ENCODE assay signal across 1 cellular context in genomic region chr9:136133191-136133958, GRCh38.
TF ChIP-seq lines count a peak whose summit lies in the region.

No MANE protein-coding gene starts in this region.

TF ChIP-seq in HEK293, 187 proteins besides CTCF, POLR2A, EP300 and RAD21 (continued from another document and continues in another):
- peak; percentile 95 for TF ChIP-seq ZNF777 (tag by site-specific recombination; IDR thresholded peaks at IDR 0.05; ENCODE audit: borderline replicate concordance)
- TF ChIP-seq ZNF585B (tag by site-specific recombination; IDR thresholded peaks at IDR 0.05), result no peak
- TF ChIP-seq ZBTB1 (tag by site-specific recombination; IDR thresholded peaks at IDR 0.05), result no peak
- no peak for TF ChIP-seq ZNF776 (tag by site-specific recombination; IDR thresholded peaks at IDR 0.05; ENCODE audit: borderline replicate concordance)
- TF ChIP-seq ZNF600 (tag by site-specific recombination; IDR thresholded peaks at IDR 0.05), result no peak
- TF ChIP-seq, protein P1, sequence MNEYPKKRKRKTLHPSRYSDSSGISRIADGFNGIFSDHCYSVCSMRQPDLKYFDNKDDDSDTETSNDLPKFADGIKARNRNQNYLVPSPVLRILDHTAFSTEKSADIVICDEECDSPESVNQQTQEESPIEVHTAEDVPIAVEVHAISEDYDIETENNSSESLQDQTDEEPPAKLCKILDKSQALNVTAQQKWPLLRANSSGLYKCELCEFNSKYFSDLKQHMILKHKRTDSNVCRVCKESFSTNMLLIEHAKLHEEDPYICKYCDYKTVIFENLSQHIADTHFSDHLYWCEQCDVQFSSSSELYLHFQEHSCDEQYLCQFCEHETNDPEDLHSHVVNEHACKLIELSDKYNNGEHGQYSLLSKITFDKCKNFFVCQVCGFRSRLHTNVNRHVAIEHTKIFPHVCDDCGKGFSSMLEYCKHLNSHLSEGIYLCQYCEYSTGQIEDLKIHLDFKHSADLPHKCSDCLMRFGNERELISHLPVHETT (tag by site-specific recombination; IDR thresholded peaks at IDR 0.05), result no peak
- TF ChIP-seq, protein P2, sequence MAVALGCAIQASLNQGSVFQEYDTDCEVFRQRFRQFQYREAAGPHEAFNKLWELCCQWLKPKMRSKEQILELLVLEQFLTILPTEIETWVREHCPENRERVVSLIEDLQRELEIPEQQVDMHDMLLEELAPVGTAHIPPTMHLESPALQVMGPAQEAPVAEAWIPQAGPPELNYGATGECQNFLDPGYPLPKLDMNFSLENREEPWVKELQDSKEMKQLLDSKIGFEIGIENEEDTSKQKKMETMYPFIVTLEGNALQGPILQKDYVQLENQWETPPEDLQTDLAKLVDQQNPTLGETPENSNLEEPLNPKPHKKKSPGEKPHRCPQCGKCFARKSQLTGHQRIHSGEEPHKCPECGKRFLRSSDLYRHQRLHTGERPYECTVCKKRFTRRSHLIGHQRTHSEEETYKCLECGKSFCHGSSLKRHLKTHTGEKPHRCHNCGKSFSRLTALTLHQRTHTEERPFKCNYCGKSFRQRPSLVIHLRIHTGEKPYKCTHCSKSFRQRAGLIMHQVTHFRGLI (tag by site-specific recombination; IDR thresholded peaks at IDR 0.05), result no peak
- peak; percentile 48; the same call in 1 of the 2 replicates for TF ChIP-seq ZBTB20 (tag by site-specific recombination; IDR thresholded peaks at IDR 0.05)
- no peak for TF ChIP-seq ZFP69B (tag by site-specific recombination; IDR thresholded peaks at IDR 0.05)
- TF ChIP-seq, protein P3, sequence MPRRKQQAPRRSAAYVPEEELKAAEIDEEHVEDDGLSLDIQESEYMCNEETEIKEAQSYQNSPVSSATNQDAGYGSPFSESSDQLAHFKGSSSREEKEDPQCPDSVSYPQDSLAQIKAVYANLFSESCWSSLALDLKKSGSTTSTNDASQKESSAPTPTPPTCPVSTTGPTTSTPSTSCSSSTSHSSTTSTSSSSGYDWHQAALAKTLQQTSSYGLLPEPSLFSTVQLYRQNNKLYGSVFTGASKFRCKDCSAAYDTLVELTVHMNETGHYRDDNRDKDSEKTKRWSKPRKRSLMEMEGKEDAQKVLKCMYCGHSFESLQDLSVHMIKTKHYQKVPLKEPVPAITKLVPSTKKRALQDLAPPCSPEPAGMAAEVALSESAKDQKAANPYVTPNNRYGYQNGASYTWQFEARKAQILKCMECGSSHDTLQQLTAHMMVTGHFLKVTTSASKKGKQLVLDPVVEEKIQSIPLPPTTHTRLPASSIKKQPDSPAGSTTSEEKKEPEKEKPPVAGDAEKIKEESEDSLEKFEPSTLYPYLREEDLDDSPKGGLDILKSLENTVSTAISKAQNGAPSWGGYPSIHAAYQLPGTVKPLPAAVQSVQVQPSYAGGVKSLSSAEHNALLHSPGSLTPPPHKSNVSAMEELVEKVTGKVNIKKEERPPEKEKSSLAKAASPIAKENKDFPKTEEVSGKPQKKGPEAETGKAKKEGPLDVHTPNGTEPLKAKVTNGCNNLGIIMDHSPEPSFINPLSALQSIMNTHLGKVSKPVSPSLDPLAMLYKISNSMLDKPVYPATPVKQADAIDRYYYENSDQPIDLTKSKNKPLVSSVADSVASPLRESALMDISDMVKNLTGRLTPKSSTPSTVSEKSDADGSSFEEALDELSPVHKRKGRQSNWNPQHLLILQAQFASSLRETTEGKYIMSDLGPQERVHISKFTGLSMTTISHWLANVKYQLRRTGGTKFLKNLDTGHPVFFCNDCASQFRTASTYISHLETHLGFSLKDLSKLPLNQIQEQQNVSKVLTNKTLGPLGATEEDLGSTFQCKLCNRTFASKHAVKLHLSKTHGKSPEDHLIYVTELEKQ (tag by site-specific recombination; IDR thresholded peaks at IDR 0.05; ENCODE audit: borderline replicate concordance), result no peak
- no peak for TF ChIP-seq ZNF514 (tag by site-specific recombination; IDR thresholded peaks at IDR 0.05)
- no peak for TF ChIP-seq ZNF23 (tag by site-specific recombination; IDR thresholded peaks at IDR 0.05; ENCODE audit: borderline replicate concordance)
- TF ChIP-seq EGR2 (tag by site-specific recombination; IDR thresholded peaks at IDR 0.05; ENCODE audit: low read depth), result 0 out of 2 replicates have a peak, but pooled peaks have one; percentile 41
- TF ChIP-seq INSM2 (tag by site-specific recombination; IDR thresholded peaks at IDR 0.05), result no peak
- TF ChIP-seq ZEB2 (tag by site-specific recombination; IDR thresholded peaks at IDR 0.05), result no peak
- TF ChIP-seq ZNF629 (tag by site-specific recombination; IDR thresholded peaks at IDR 0.05), result no peak
- TF ChIP-seq, protein P4, sequence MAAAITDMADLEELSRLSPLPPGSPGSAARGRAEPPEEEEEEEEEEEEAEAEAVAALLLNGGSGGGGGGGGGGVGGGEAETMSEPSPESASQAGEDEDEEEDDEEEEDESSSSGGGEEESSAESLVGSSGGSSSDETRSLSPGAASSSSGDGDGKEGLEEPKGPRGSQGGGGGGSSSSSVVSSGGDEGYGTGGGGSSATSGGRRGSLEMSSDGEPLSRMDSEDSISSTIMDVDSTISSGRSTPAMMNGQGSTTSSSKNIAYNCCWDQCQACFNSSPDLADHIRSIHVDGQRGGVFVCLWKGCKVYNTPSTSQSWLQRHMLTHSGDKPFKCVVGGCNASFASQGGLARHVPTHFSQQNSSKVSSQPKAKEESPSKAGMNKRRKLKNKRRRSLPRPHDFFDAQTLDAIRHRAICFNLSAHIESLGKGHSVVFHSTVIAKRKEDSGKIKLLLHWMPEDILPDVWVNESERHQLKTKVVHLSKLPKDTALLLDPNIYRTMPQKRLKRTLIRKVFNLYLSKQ (tag by site-specific recombination; IDR thresholded peaks at IDR 0.05; ENCODE audit: borderline replicate concordance), result no peak
- peak; percentile 74 for TF ChIP-seq KLF1 (tag by site-specific recombination; IDR thresholded peaks at IDR 0.05)
- TF ChIP-seq ZNF138 (tag by site-specific recombination; IDR thresholded peaks at IDR 0.05; ENCODE audit: borderline replicate concordance), result no peak
- TF ChIP-seq ZNF473 (tag by site-specific recombination; IDR thresholded peaks at IDR 0.05), result no peak
- 0 out of 2 replicates have a peak, but pooled peaks have one; percentile 29 for TF ChIP-seq ZNF785 (tag by site-specific recombination; IDR thresholded peaks at IDR 0.05)
- 0 out of 2 replicates have a peak, but pooled peaks have one; percentile 20 for TF ChIP-seq BCL11B (tag by site-specific recombination; IDR thresholded peaks at IDR 0.05; ENCODE audit: low read depth)
- TF ChIP-seq BCL6B (tag by site-specific recombination; IDR thresholded peaks at IDR 0.05), result no peak
- TF ChIP-seq, protein P5, sequence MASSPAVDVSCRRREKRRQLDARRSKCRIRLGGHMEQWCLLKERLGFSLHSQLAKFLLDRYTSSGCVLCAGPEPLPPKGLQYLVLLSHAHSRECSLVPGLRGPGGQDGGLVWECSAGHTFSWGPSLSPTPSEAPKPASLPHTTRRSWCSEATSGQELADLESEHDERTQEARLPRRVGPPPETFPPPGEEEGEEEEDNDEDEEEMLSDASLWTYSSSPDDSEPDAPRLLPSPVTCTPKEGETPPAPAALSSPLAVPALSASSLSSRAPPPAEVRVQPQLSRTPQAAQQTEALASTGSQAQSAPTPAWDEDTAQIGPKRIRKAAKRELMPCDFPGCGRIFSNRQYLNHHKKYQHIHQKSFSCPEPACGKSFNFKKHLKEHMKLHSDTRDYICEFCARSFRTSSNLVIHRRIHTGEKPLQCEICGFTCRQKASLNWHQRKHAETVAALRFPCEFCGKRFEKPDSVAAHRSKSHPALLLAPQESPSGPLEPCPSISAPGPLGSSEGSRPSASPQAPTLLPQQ (tag by site-specific recombination; IDR thresholded peaks at IDR 0.05), result peak; percentile 33; the same call in 1 of the 2 replicates
- no peak for TF ChIP-seq ZFP41 (tag by site-specific recombination; IDR thresholded peaks at IDR 0.05; ENCODE audit: borderline replicate concordance)
- no peak for TF ChIP-seq ZNF248 (tag by site-specific recombination; IDR thresholded peaks at IDR 0.05)
- no peak for TF ChIP-seq ZNF169 (tag by site-specific recombination; IDR thresholded peaks at IDR 0.05)
- TF ChIP-seq ZNF223 (tag by site-specific recombination; IDR thresholded peaks at IDR 0.05), result peak; percentile 49; the same call in 1 of the 2 replicates
- no peak for TF ChIP-seq ZNF555 (tag by site-specific recombination; conservative IDR thresholded peaks at IDR 0.05)
- TF ChIP-seq ZNF366 (tag by site-specific recombination; conservative IDR thresholded peaks at IDR 0.05), result peak; percentile 92
- TF ChIP-seq ZNF501 (tag by site-specific recombination; IDR thresholded peaks at IDR 0.05), result no peak
- TF ChIP-seq ZNF19 (tag by site-specific recombination; IDR thresholded peaks at IDR 0.05; ENCODE audit: low read depth), result no peak
- 0 out of 2 replicates have a peak, but pooled peaks have one; percentile 26 for TF ChIP-seq GLI4 (tag by site-specific recombination; IDR thresholded peaks at IDR 0.05)
- no peak for TF ChIP-seq ZNF239 (tag by site-specific recombination; IDR thresholded peaks at IDR 0.05)
- no peak for TF ChIP-seq SCRT1 (tag by site-specific recombination; IDR thresholded peaks at IDR 0.05; ENCODE audit: borderline replicate concordance)
- peak; percentile 22; the same call in 1 of the 2 replicates for TF ChIP-seq ZNF423 (tag by site-specific recombination; IDR thresholded peaks at IDR 0.05)
- 0 out of 2 replicates have a peak, but pooled peaks have one; percentile 34 for TF ChIP-seq BCL11A (tag by site-specific recombination; IDR thresholded peaks at IDR 0.05; ENCODE audit: low read depth)
- TF ChIP-seq, protein P6, sequence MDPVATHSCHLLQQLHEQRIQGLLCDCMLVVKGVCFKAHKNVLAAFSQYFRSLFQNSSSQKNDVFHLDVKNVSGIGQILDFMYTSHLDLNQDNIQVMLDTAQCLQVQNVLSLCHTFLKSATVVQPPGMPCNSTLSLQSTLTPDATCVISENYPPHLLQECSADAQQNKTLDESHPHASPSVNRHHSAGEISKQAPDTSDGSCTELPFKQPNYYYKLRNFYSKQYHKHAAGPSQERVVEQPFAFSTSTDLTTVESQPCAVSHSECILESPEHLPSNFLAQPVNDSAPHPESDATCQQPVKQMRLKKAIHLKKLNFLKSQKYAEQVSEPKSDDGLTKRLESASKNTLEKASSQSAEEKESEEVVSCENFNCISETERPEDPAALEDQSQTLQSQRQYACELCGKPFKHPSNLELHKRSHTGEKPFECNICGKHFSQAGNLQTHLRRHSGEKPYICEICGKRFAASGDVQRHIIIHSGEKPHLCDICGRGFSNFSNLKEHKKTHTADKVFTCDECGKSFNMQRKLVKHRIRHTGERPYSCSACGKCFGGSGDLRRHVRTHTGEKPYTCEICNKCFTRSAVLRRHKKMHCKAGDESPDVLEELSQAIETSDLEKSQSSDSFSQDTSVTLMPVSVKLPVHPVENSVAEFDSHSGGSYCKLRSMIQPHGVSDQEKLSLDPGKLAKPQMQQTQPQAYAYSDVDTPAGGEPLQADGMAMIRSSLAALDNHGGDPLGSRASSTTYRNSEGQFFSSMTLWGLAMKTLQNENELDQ (tag by site-specific recombination; IDR thresholded peaks at IDR 0.05; ENCODE audit: low read depth), result no peak
- peak; percentile 60 for TF ChIP-seq ZFHX2 (tag by site-specific recombination; conservative IDR thresholded peaks at IDR 0.05)
- TF ChIP-seq, protein P7, sequence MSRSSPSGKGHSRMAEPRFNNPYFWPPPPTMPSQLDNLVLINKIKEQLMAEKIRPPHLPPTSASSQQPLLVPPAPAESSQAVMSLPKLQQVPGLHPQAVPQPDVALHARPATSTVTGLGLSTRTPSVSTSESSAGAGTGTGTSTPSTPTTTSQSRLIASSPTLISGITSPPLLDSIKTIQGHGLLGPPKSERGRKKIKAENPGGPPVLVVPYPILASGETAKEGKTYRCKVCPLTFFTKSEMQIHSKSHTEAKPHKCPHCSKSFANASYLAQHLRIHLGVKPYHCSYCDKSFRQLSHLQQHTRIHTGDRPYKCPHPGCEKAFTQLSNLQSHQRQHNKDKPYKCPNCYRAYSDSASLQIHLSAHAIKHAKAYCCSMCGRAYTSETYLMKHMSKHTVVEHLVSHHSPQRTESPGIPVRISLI (tag by site-specific recombination; IDR thresholded peaks at IDR 0.05), result no peak
- TF ChIP-seq, protein P8, sequence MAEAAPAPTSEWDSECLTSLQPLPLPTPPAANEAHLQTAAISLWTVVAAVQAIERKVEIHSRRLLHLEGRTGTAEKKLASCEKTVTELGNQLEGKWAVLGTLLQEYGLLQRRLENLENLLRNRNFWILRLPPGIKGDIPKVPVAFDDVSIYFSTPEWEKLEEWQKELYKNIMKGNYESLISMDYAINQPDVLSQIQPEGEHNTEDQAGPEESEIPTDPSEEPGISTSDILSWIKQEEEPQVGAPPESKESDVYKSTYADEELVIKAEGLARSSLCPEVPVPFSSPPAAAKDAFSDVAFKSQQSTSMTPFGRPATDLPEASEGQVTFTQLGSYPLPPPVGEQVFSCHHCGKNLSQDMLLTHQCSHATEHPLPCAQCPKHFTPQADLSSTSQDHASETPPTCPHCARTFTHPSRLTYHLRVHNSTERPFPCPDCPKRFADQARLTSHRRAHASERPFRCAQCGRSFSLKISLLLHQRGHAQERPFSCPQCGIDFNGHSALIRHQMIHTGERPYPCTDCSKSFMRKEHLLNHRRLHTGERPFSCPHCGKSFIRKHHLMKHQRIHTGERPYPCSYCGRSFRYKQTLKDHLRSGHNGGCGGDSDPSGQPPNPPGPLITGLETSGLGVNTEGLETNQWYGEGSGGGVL (tag by site-specific recombination; IDR thresholded peaks at IDR 0.05), result peak; percentile 88
- TF ChIP-seq ZNF324 (tag by site-specific recombination; IDR thresholded peaks at IDR 0.05), result no peak
- TF ChIP-seq, protein P9, sequence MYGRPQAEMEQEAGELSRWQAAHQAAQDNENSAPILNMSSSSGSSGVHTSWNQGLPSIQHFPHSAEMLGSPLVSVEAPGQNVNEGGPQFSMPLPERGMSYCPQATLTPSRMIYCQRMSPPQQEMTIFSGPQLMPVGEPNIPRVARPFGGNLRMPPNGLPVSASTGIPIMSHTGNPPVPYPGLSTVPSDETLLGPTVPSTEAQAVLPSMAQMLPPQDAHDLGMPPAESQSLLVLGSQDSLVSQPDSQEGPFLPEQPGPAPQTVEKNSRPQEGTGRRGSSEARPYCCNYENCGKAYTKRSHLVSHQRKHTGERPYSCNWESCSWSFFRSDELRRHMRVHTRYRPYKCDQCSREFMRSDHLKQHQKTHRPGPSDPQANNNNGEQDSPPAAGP (tag by site-specific recombination; IDR thresholded peaks at IDR 0.05), result peak; percentile 70
- no peak for TF ChIP-seq WT1 (tag by site-specific recombination; IDR thresholded peaks at IDR 0.05)
